Comparison of ENCODE assay signal across 8 cellular contexts in the genomic region with DNA sequence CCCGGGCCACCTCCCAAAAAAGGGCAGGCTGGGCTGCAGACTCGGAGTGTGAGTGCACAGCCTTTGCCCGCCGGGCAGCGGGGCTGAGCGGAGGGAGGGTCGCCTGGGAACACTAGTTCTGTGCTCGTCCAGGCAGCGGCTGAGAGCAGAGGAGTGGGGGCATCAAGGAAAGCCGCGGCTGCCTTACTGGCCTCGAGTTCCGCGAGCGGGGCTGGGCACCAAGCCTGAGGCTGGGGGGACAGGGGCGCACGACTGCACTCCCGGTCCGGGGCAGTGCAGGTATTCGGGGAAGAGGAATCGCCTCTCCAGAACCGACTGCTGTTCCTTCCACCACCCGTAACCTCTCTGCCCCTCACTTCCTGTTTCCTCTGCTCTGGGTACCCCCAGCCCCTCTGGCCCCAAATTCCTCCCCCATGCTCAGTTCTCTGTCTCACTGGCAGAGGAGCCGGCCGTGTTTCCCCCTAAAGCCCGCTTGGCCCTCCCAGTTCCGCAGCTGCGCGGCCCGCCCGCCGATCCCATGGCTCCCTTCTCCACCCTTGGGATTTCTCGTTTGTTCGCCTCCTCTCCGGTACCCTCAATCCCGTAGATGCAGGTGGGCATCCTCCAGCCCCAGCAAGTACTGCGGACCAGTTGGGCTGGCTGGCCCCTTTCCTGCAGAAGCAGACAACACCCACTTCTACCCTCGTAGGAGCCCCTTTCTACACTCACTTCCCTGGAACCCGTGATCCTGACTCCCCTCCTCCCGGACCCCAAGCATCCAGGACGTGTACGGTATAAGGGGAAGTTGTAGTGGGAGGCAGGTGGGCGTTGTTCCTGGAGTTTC. TPM values are rescaled to one million over a fixed set of nuclear protein-coding genes. Genes with fewer than 3 reads are reported as not detected.
A peak's percentile ranks its signal among the peaks of the same experiment; 100 is the strongest.
DNase-seq lines count a peak whose midpoint lies in the region; ATAC-seq, FAIRE-seq and TF ChIP-seq lines count a peak whose summit lies in the region.

No MANE protein-coding gene starts in this region.

- no peak for FAIRE-seq in GM12878 (lab: Jason Lieb, UNC)

- no peak for DNase-seq in BJ (ENCODE audit: low read depth)
- peak in 1 of 2 experiments; percentile 32 for DNase-seq in HL-60 (ENCODE audit: low read depth in 1 of 2, low spot score in 1 of 2)
- no peak for DNase-seq in GM12878 (ENCODE audit: low read depth, low spot score)
- peak; percentile 71 for DNase-seq in iPS-NIHi11 (ENCODE audit: low spot score)
- peak; percentile 49 for DNase-seq in stimulated activated naive CD8-positive, alpha-beta T cell treated with anti-CD3 and anti-CD28 coated beads, Interleukin-15, Interleukin-2, amounts not matched to agents 100 U/mL and 50 U/mL, for 24 hours
- DNase-seq in NCI-H510A (lab: John Stamatoyannopoulos, UW), result no peak
- DNase-seq in NCI-H2029 treated with DMSO at 0.1 percent for 48 hours (lab: John Stamatoyannopoulos, UW), result no peak
- no peak for DNase-seq in activated naive CD4-positive, alpha-beta T cell treated with Interleukin-2 at 50 U/mL for 16 hours

- ATAC-seq in GM12878, result peak; percentile 45
- peak; percentile 14 for ATAC-seq in stimulated activated naive CD8-positive, alpha-beta T cell treated with anti-CD3 and anti-CD28 coated beads, Interleukin-15, Interleukin-2, amounts not matched to agents 100 U/mL and 50 U/mL, for 24 hours

- peaks cover 12% of the 10 kb centered on the region for H3K36me3 ChIP-seq in BJ (ENCODE audit: control insufficient read depth, insufficient read depth, low read length)
- H3K36me3 ChIP-seq in GM12878 (ENCODE audit: control insufficient read depth in 2 of 2, insufficient read depth in 2 of 2, low read length in 1 of 2), result peaks cover 0 to 5% of the 10 kb centered on the region in 2 experiments; a peak in 2 of 4 replicates

- H3K27ac ChIP-seq in HL-60 (replicated peaks) (no peak overlapping the region), GM12878 (ENCODE audit: control insufficient read depth, insufficient read depth) (no peak overlapping the region)

- RAD21 ChIA-PET in GM12878 (lab: Charles Lee; ENCODE audit: unreplicated experiment), result no interaction called here

- peak overlapping the region; percentile 62 for H3K4me2 ChIP-seq in GM12878 (ENCODE audit: control insufficient read depth, insufficient read depth)

- H3K9me3 ChIP-seq in GM12878 (replicated peaks; ENCODE audit: control insufficient read depth, insufficient read depth, low read length), result no peaks in the 10 kb centered on the region

- SMC1A ChIA-PET in GM12878 (lab: Charles Lee; ENCODE audit: uncharacterized antibody, unreplicated experiment), result interaction anchor here (0.6 to 1.3 kb wide), 3 partner anchors 59 to 304 kb away, joined by 3 to 4 read pairs (median 3); no protein-coding TSS in a partner anchor

- peak overlapping the region; percentile 40 for H3K4me3 ChIP-seq in BJ (ENCODE audit: low read depth, low read length)
- H3K4me3 ChIP-seq in HL-60 (replicated peaks; ENCODE audit: insufficient read depth, low read length), result peak overlapping the region; percentile 32
- peak overlapping the region; percentile 32; the same call in 1 of the 2 replicates for H3K4me3 ChIP-seq in GM12878

- POLR2A ChIA-PET in BJ (lab: Charles Lee) (interaction anchor here (0.6 kb wide), 1 partner anchor 241 kb away, joined by 3 read pairs; no protein-coding TSS in a partner anchor), GM12878 (lab: Charles Lee) (no interaction called here)

- no peak overlapping the region for H2AFZ ChIP-seq in GM12878 (ENCODE audit: control insufficient read depth, low read depth, low read length)

- 10% methylated on average over 41 of the region's 43 CpGs for WGBS in GM12878 (ENCODE audit: insufficient coverage, insufficient replicate concordance, low lambda C conversion rate, missing lambda C conversion rate)

- H3K27me3 ChIP-seq in BJ (ENCODE audit: control insufficient read depth, insufficient read depth, low read length) (no peaks in the 10 kb centered on the region; the same call in 1 of the 2 replicates), HL-60 (ENCODE audit: insufficient read depth, poor library complexity, severe bottlenecking) (peaks cover 3% of the 10 kb centered on the region), GM12878 (replicated peaks in 1 of 2; ENCODE audit: control insufficient read depth in 2 of 2, insufficient read depth in 2 of 2, low read length in 1 of 2) (peaks cover 2 to 3% of the 10 kb centered on the region in 2 experiments; a peak in 3 of 4 replicates)

- CTCF ChIA-PET in BJ (lab: Yijun Ruan, JAX) (interaction anchor here (0.6 to 1.8 kb wide), 5 partner anchors 15 to 1168 kb away, joined by 3 to 5 read pairs (median 3); no protein-coding TSS in a partner anchor), GM12878 (lab: Yijun Ruan, JAX) (interaction anchor here (1.2 kb wide), 1 partner anchor 35 kb away, joined by 4 read pairs; no protein-coding TSS in a partner anchor)

- TF ChIP-seq CTCF in BJ (IDR thresholded peaks at IDR 0.05; ENCODE audit: insufficient read depth, low read depth, low read length) (no peak), HL-60 (IDR thresholded peaks at IDR 0.05; ENCODE audit: insufficient read depth, low read length) (no peak), GM12878 (IDR thresholded peaks at IDR 0.05 in 2 of 3, conservative IDR thresholded peaks at IDR 0.05 in 1 of 3; ENCODE audit: control insufficient read depth in 2 of 3, extremely low read depth in 1 of 3, insufficient read depth in 1 of 3, low read depth in 3 of 3, low read length in 3 of 3) (no peak)

- TF ChIP-seq EP300 in GM12878 (IDR thresholded peaks at IDR 0.05; ENCODE audit: borderline replicate concordance in 1 of 2, control insufficient read depth in 1 of 2, low read depth in 2 of 2, low read length in 2 of 2), result no peak

- no peak overlapping the region; the same call in 1 of the 2 replicates for H3K9ac ChIP-seq in GM12878 (ENCODE audit: control insufficient read depth, insufficient read depth, low read length)

- TF ChIP-seq POLR2A in GM12878 (IDR thresholded peaks at IDR 0.05; ENCODE audit: low read depth, low read length), result peak; percentile 14; the same call in 1 of the 2 replicates

- in situ Hi-C loops in GM12878 (cut with MboI), result no loop called here

- TF ChIP-seq RAD21 in GM12878 (IDR thresholded peaks at IDR 0.05; ENCODE audit: insufficient read depth, low read depth, low read length), result no peak

- peaks cover 12% of the 10 kb centered on the region for H3K4me1 ChIP-seq in GM12878 (ENCODE audit: control insufficient read depth, insufficient read depth, low read length)

- 0 out of 2 replicates have a peak, but pooled peaks cover 3% of the 10 kb centered on the region for H3K79me2 ChIP-seq in GM12878 (ENCODE audit: control insufficient read depth, insufficient read depth, low read length)

- no peaks in the 10 kb centered on the region; the same call in 1 of the 2 replicates for H4K20me1 ChIP-seq in GM12878 (ENCODE audit: control insufficient read depth, insufficient read depth)

- intact Hi-C loops in GM12878 (cut with micrococcal nuclease; ENCODE audit: unreplicated experiment), result no loop called here

- no TSS peak for BruUV-seq in GM12878 (replicated peaks; lab: Mats Ljungman, UMichigan)

RNA-seq across cellular contexts. Expression of a gene that starts 5.1 kb away (rescaled TPM):
- polyA plus RNA-seq in BJ (2011; rRNA removed) (24.4 and 36.6 TPM in 2 replicates), GM12878 (2011; rRNA removed) (9.0 and 15.4 TPM in 2 replicates), GM12878 (2014; fragmentation: Illumina TruSeq; extraction: Trizol) (11.2 and 16.9 TPM in 2 replicates), GM12878 (2014; fragmentation: Nextera tagmentation; extraction: Ambion mirVana) (1 to 10 TPM; 2.0 to 4.2 TPM), GM12878 (2014; rRNA removed) (27.2 and 27.8 TPM in 2 replicates), GM12878 (2016; fragmentation: Nextera tagmentation; extraction: Ambion mirVana) (1 to 10 TPM; 5.4 to 6.3 TPM)
- polyA minus RNA-seq in BJ (2011; rRNA and poly(A)+ RNA removed), result 15.1 and 25.0 TPM in 2 replicates
- total RNA-seq in GM12878 (2013; cell fraction: nucleolus; rRNA removed), result 5.2 and 6.4 TPM in 2 replicates
- total RNA-seq in GM12878 (2014; rRNA removed) (11.6 and 16.2 TPM in 2 replicates), GM12878 (2014; rRNA removed; fragmentation: Illumina TruSeq; extraction: Trizol) (16.0 and 17.2 TPM in 2 replicates), GM12878 (2021) (24.1 and 24.9 TPM in 2 replicates)
- 7.9 TPM for polyA plus RNA-seq in GM12878 (2011; ENCODE audit: low read depth)
- 18.1 and 21.3 TPM in 2 replicates for polyA plus RNA-seq in GM12878 (2011; cell fraction: cytosol; rRNA removed)
- 34.4 and 40.4 TPM in 2 replicates for polyA plus RNA-seq in GM12878 (2011; cell fraction: nucleus; rRNA removed)
- 22.0 and 31.1 TPM in 2 replicates for polyA plus RNA-seq in GM12878 (2012)
- 8.7 and 11.2 TPM in 2 replicates for polyA minus RNA-seq in GM12878 (2011; rRNA and poly(A)+ RNA removed)
- polyA minus RNA-seq in GM12878 (2011; cell fraction: cytosol; rRNA and poly(A)+ RNA removed), result 7.1 and 7.6 TPM in 2 replicates
- polyA minus RNA-seq in GM12878 (2011; cell fraction: nucleus; rRNA and poly(A)+ RNA removed), result 2.3 and 4.1 TPM in 2 replicates

RNA-seq across cellular contexts. Expression of a gene that starts 8.9 kb away (rescaled TPM):
- polyA plus RNA-seq in BJ (2011; rRNA removed) (2.1 and 3.4 TPM in 2 replicates), GM12878 (2011; rRNA removed) (20.0 and 29.2 TPM in 2 replicates), GM12878 (2014; fragmentation: Illumina TruSeq; extraction: Trizol) (7.8 and 12.5 TPM in 2 replicates), GM12878 (2014; fragmentation: Nextera tagmentation; extraction: Ambion mirVana) (10 to 100 TPM in 1 of 2 experiments, 1 to 10 TPM in 1; 3.1 to 13.6 TPM), GM12878 (2014; rRNA removed) (40.8 and 40.9 TPM in 2 replicates), GM12878 (2016; fragmentation: Nextera tagmentation; extraction: Ambion mirVana) (10 to 100 TPM; 46.7 to 54.3 TPM)
- polyA minus RNA-seq in BJ (2011; rRNA and poly(A)+ RNA removed), result 0.41 and 0.47 TPM in 2 replicates
- total RNA-seq in GM12878 (2013; cell fraction: nucleolus; rRNA removed), result 7.5 and 9.9 TPM in 2 replicates
- total RNA-seq in GM12878 (2014; rRNA removed) (38.4 and 41.5 TPM in 2 replicates), GM12878 (2014; rRNA removed; fragmentation: Illumina TruSeq; extraction: Trizol) (14.1 and 14.4 TPM in 2 replicates), GM12878 (2021) (23.8 and 30.8 TPM in 2 replicates)
- polyA plus RNA-seq in GM12878 (2011; ENCODE audit: low read depth), result 13.8 TPM
- 41.7 and 54.6 TPM in 2 replicates for polyA plus RNA-seq in GM12878 (2011; cell fraction: cytosol; rRNA removed)
- polyA plus RNA-seq in GM12878 (2011; cell fraction: nucleus; rRNA removed), result 51.8 and 54.1 TPM in 2 replicates
- polyA plus RNA-seq in GM12878 (2012), result 19.5 and 25.0 TPM in 2 replicates
- polyA minus RNA-seq in GM12878 (2011; rRNA and poly(A)+ RNA removed), result 20.0 and 26.4 TPM in 2 replicates
- 3.3 and 6.5 TPM in 2 replicates for polyA minus RNA-seq in GM12878 (2011; cell fraction: cytosol; rRNA and poly(A)+ RNA removed)
- polyA minus RNA-seq in GM12878 (2011; cell fraction: nucleus; rRNA and poly(A)+ RNA removed), result 5.9 and 11.8 TPM in 2 replicates

RNA-seq across cellular contexts. Expression of a gene that starts 12.7 kb away (rescaled TPM):
- 116 and 151 TPM in 2 replicates for polyA plus RNA-seq in BJ (2011; rRNA removed)
- polyA minus RNA-seq in BJ (2011; rRNA and poly(A)+ RNA removed), result 55.6 and 60.2 TPM in 2 replicates
- total RNA-seq in GM12878 (2013; cell fraction: nucleolus; rRNA removed), result 28.9 TPM in 2 replicates
- 48.9 and 50.6 TPM in 2 replicates for total RNA-seq in GM12878 (2014; rRNA removed)
- 41.3 and 43.9 TPM in 2 replicates for total RNA-seq in GM12878 (2014; rRNA removed; fragmentation: Illumina TruSeq; extraction: Trizol)
- total RNA-seq in GM12878 (2021), result 52.9 and 57.3 TPM in 2 replicates
- 55.2 TPM for polyA plus RNA-seq in GM12878 (2011; ENCODE audit: low read depth)
- 23.0 and 37.4 TPM in 2 replicates for polyA plus RNA-seq in GM12878 (2011; rRNA removed)
- polyA plus RNA-seq in GM12878 (2011; cell fraction: cytosol; rRNA removed), result 50.2 and 54.2 TPM in 2 replicates
- 55.7 and 62.9 TPM in 2 replicates for polyA plus RNA-seq in GM12878 (2011; cell fraction: nucleus; rRNA removed)
- 59.6 and 80.9 TPM in 2 replicates for polyA plus RNA-seq in GM12878 (2012)
- 51.0 and 63.1 TPM in 2 replicates for polyA plus RNA-seq in GM12878 (2014; fragmentation: Illumina TruSeq; extraction: Trizol)
- polyA plus RNA-seq in GM12878 (2014; fragmentation: Nextera tagmentation; extraction: Ambion mirVana), result 1 to 10 TPM; 7.3 to 8.4 TPM
- polyA plus RNA-seq in GM12878 (2014; rRNA removed), result 55.3 and 56.1 TPM in 2 replicates
- 10 to 100 TPM; 12.8 to 14.0 TPM for polyA plus RNA-seq in GM12878 (2016; fragmentation: Nextera tagmentation; extraction: Ambion mirVana)
- polyA minus RNA-seq in GM12878 (2011; rRNA and poly(A)+ RNA removed), result 30.9 and 31.3 TPM in 2 replicates
- 11.0 and 13.6 TPM in 2 replicates for polyA minus RNA-seq in GM12878 (2011; cell fraction: cytosol; rRNA and poly(A)+ RNA removed)
- polyA minus RNA-seq in GM12878 (2011; cell fraction: nucleus; rRNA and poly(A)+ RNA removed), result 18.6 and 31.2 TPM in 2 replicates

RNA-seq across cellular contexts. Expression of a gene that starts 12.9 kb away (rescaled TPM):
- polyA plus RNA-seq in BJ (2011; rRNA removed), result 51.3 and 67.9 TPM in 2 replicates
- 33.7 and 56.1 TPM in 2 replicates for polyA minus RNA-seq in BJ (2011; rRNA and poly(A)+ RNA removed)
- 37.4 and 40.4 TPM in 2 replicates for total RNA-seq in GM12878 (2013; cell fraction: nucleolus; rRNA removed)
- 14.0 TPM in 2 replicates for total RNA-seq in GM12878 (2014; rRNA removed)
- total RNA-seq in GM12878 (2014; rRNA removed; fragmentation: Illumina TruSeq; extraction: Trizol), result 9.5 and 10.8 TPM in 2 replicates
- 27.1 and 30.3 TPM in 2 replicates for total RNA-seq in GM12878 (2021)
- polyA plus RNA-seq in GM12878 (2011; ENCODE audit: low read depth), result 20.9 TPM
- 26.6 and 35.0 TPM in 2 replicates for polyA plus RNA-seq in GM12878 (2011; rRNA removed)
- polyA plus RNA-seq in GM12878 (2011; cell fraction: cytosol; rRNA removed), result 33.9 and 40.3 TPM in 2 replicates
- polyA plus RNA-seq in GM12878 (2011; cell fraction: nucleus; rRNA removed), result 155 and 193 TPM in 2 replicates
- 35.2 and 36.1 TPM in 2 replicates for polyA plus RNA-seq in GM12878 (2012)
- 16.4 and 25.8 TPM in 2 replicates for polyA plus RNA-seq in GM12878 (2014; fragmentation: Illumina TruSeq; extraction: Trizol)
- 1 to 10 TPM in 1 of 2 experiments, under 1 TPM in 1; 0.71 to 1.6 TPM for polyA plus RNA-seq in GM12878 (2014; fragmentation: Nextera tagmentation; extraction: Ambion mirVana)
- polyA plus RNA-seq in GM12878 (2014; rRNA removed), result 30.3 and 34.4 TPM in 2 replicates
- 10 to 100 TPM; 19.8 to 21.0 TPM for polyA plus RNA-seq in GM12878 (2016; fragmentation: Nextera tagmentation; extraction: Ambion mirVana)
- 36.9 and 38.1 TPM in 2 replicates for polyA minus RNA-seq in GM12878 (2011; rRNA and poly(A)+ RNA removed)
- polyA minus RNA-seq in GM12878 (2011; cell fraction: cytosol; rRNA and poly(A)+ RNA removed), result 6.8 and 11.2 TPM in 2 replicates
- 24.2 and 28.5 TPM in 2 replicates for polyA minus RNA-seq in GM12878 (2011; cell fraction: nucleus; rRNA and poly(A)+ RNA removed)

RNA-seq across cellular contexts. Expression of a gene that starts 21.1 kb away (rescaled TPM):
- polyA plus RNA-seq in BJ (2011; rRNA removed) (0.55 and 0.91 TPM in 2 replicates), GM12878 (2011; rRNA removed) (0.42 and 0.83 TPM in 2 replicates), GM12878 (2014; fragmentation: Illumina TruSeq; extraction: Trizol) (0.09 and 0.44 TPM in 2 replicates), GM12878 (2014; fragmentation: Nextera tagmentation; extraction: Ambion mirVana) (under 1 TPM in 1 of 2 experiments, not detected in 1; 0.07 TPM), GM12878 (2014; rRNA removed) (0.72 and 0.76 TPM in 2 replicates), GM12878 (2016; fragmentation: Nextera tagmentation; extraction: Ambion mirVana) (under 1 TPM; 0.03 to 0.15 TPM)
- not detected in 2 replicates for polyA minus RNA-seq in BJ (2011; rRNA and poly(A)+ RNA removed)
- 1.8 and 1.9 TPM in 2 replicates for total RNA-seq in GM12878 (2013; cell fraction: nucleolus; rRNA removed)
- total RNA-seq in GM12878 (2014; rRNA removed) (0.22 and 0.23 TPM in 2 replicates), GM12878 (2014; rRNA removed; fragmentation: Illumina TruSeq; extraction: Trizol) (0.22 and 0.23 TPM in 2 replicates), GM12878 (2021) (0.51 and 0.53 TPM in 2 replicates)
- 0.25 TPM for polyA plus RNA-seq in GM12878 (2011; ENCODE audit: low read depth)
- polyA plus RNA-seq in GM12878 (2011; cell fraction: cytosol; rRNA removed), result 0.36 and 0.57 TPM in 2 replicates
- 8.6 and 10.3 TPM in 2 replicates for polyA plus RNA-seq in GM12878 (2011; cell fraction: nucleus; rRNA removed)
- polyA plus RNA-seq in GM12878 (2012), result 0.70 and 0.73 TPM in 2 replicates
- polyA minus RNA-seq in GM12878 (2011; rRNA and poly(A)+ RNA removed), result 0.15 and 0.46 TPM in 2 replicates
- polyA minus RNA-seq in GM12878 (2011; cell fraction: cytosol; rRNA and poly(A)+ RNA removed), result not detected in 2 replicates
- 0.85 and 0.86 TPM in 2 replicates for polyA minus RNA-seq in GM12878 (2011; cell fraction: nucleus; rRNA and poly(A)+ RNA removed)

Comparison
In these comparisons a context has a peak if more than half of its experiments do, and no peak if none do; other contexts are left out.
1. DNase-seq: peak in iPS-NIHi11 (single experiment) and stimulated activated naive CD8-positive, alpha-beta T cell treated with anti-CD3 and anti-CD28 coated beads, Interleukin-15, Interleukin-2, amounts not matched to agents 100 U/mL and 50 U/mL, for 24 hours (single experiment); none in BJ (single experiment), GM12878 (single experiment), NCI-H510A (single experiment), NCI-H2029 treated with DMSO at 0.1 percent for 48 hours (single experiment) and activated naive CD4-positive, alpha-beta T cell treated with Interleukin-2 at 50 U/mL for 16 hours (single experiment).
2. Peak in every context shown above with its lines, with median percentiles within 50 percentile points of each other: H3K4me3 ChIP-seq.